ENCODE assay signal across 9 cellular contexts in the genomic region with DNA sequence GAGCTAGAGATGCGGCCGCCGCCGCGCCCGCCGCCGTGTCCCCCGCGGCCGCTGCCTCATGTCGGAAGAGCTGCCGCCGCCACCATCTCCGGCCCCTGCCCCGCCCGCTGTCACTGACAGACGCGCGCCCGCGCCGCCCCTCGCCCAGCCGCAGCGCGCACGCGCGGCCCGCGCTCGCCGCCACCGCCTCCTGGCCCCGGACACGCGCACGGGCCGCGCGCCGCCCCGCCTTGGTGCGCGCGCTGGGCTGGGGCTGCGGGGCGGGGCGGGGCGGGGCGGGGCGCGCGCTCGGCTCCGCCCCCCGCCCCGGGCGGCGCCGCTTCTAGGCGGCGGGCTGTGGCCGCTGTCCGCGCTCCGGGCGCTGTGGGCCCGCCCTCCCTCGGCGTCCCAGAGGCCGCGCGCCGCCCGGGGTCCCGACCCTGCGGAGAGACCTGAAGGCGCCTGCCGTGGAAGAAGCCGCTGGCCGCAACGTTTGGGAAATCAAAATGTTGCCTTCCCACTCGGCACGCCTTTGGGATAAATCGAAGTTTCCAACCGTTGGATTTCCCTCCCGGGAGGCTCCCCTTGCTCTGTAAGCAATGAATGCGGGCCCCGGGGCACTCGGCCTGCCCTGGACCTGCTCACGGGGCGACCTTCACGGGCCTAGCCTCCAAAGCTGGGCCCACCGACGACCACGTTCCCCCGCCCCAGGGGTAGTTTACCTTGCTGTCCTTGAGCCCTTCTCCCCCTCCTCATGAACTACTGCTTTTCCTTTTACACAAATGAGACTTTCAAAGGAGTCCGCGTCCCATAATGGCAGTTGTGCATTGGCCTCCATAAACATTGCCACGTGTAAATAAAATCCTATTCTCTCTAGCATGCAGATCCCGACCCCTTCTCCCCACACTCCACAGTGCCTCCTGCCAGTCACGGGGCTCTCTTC. TPM values are rescaled to one million over a fixed set of nuclear protein-coding genes. Genes with fewer than 3 reads are reported as not detected.
A peak's percentile ranks its signal among the peaks of the same experiment; 100 is the strongest.
DNase-seq lines count a peak whose midpoint lies in the region; ATAC-seq and TF ChIP-seq lines count a peak whose summit lies in the region.
"Had no signal": no experiment of that assay in that cellular context is flagged by ENCODE, and none has a peak within 500 bp of the region (broad histone marks: within the 10 kb centered on the region; RNA-seq: fewer than 3 reads in every experiment).

ADCY9 (minus strand) TSS at position 115 of the 922 bp plus-strand sequence. CDS start 1,000 bp downstream, outside the sequence.

- peak within 1 kb of the TSS; percentile 61 for H3K4me3 ChIP-seq in mesodermal cell (ENCODE audit: extremely low read depth, insufficient read depth, low read length, poor library complexity, severe bottlenecking)

- H3K27ac ChIP-seq in mesodermal cell (ENCODE audit: low read depth, low read length, severe bottlenecking), result no peak within 1 kb of the TSS

- TF ChIP-seq CTCF in endothelial cell (IDR thresholded peaks at IDR 0.05; ENCODE audit: unreplicated experiment), result no peak

- H3K4me1 Mint-ChIP-seq in endothelial cell (ENCODE audit: unreplicated experiment), result peaks cover 4% of the 10 kb centered on the region

- no peak within 1 kb of the TSS for H3K27ac Mint-ChIP-seq in endothelial cell (ENCODE audit: unreplicated experiment)

- DNase-seq in NCI-H2081 (lab: John Stamatoyannopoulos, UW) (peak; percentile 84 to 87), NCI-H2081 treated with DMSO at 0.1 percent for 48 hours (lab: John Stamatoyannopoulos, UW) (no peak), NCI-H69 (lab: John Stamatoyannopoulos, UW) (peak; percentile 96), endothelial cell (ENCODE audit: low spot score) (peak; percentile 74)
- peak; percentile 86 for DNase-seq in activated CD8-positive, alpha-beta memory T cell treated with anti-CD3 and anti-CD28 coated beads, Interleukin-2, amount 50 U/mL, for 48 hours
- peak; percentile 66 for DNase-seq in stimulated activated CD8-positive, alpha-beta memory T cell treated with anti-CD3 and anti-CD28 coated beads, Interleukin-12 subunit alpha, Interleukin-12 subunit beta, amount 100 ng/mL, for 4 hours (ENCODE audit: low read depth)
- DNase-seq: DND-41 had no signal

- H3K9me3 ChIP-seq in mesodermal cell (ENCODE audit: control insufficient read depth, low read length), result no peaks in the 10 kb centered on the region

- no peaks in the 10 kb centered on the region for H3K9me3 Mint-ChIP-seq in endothelial cell (ENCODE audit: unreplicated experiment)

- 4 to 6% methylated on average over 76 to 95 of the region's 104 CpGs for WGBS in mesodermal cell (ENCODE audit: insufficient coverage in 2 of 2), 2 experiments

- H3K4me3 Mint-ChIP-seq in endothelial cell (ENCODE audit: unreplicated experiment), result peak within 1 kb of the TSS; percentile 89

- peaks cover 21% of the 10 kb centered on the region for H3K4me1 ChIP-seq in mesodermal cell (ENCODE audit: control insufficient read depth, insufficient read depth, low read length, poor library complexity, severe bottlenecking)

- H3K36me3 ChIP-seq in mesodermal cell (ENCODE audit: control insufficient read depth, insufficient read depth, low read length), result peaks cover 5% of the 10 kb centered on the region

- ATAC-seq in HG03025 (IDR thresholded peaks at IDR 0.05; ENCODE audit: low FRiP score, unreplicated experiment), result peak; percentile 42

- H3K36me3 Mint-ChIP-seq in endothelial cell (ENCODE audit: low read depth, unreplicated experiment), result peaks cover 9% of the 10 kb centered on the region

- H3K27me3 Mint-ChIP-seq in endothelial cell (ENCODE audit: unreplicated experiment), result peaks cover 13% of the 10 kb centered on the region

RNA-seq across cellular contexts. Expression of gene ADCY9, which starts in this region (rescaled TPM):
- 3.3 TPM for total RNA-seq in endothelial cell (ENCODE audit: unreplicated experiment)
- 9.2 TPM for polyA plus RNA-seq in mesodermal cell (2013, experiment 1 of 2)
- polyA plus RNA-seq in mesodermal cell (2013, experiment 2 of 2), result 10.7 TPM
